In genomic region chr2:161104054-161104553, GRCh38 we compare ENCODE assay signal across 8 cellular contexts. TPM values are rescaled to one million over a fixed set of nuclear protein-coding genes. Genes with fewer than 3 reads are reported as not detected.
DNase-seq lines count a peak whose midpoint lies in the region; ATAC-seq and TF ChIP-seq lines count a peak whose summit lies in the region.

No MANE protein-coding gene starts in this region.

- H3K9me3 Mint-ChIP-seq in activated CD4-positive, alpha-beta T cell treated with anti-CD3 and anti-CD28 coated beads, Interleukin-2, amount 10 ng/mL, durations not matched to agents 24 days and 14 days: no peaks in the 10 kb centered on the region

- DNase-seq in activated CD4-positive, alpha-beta T cell treated with anti-CD3 and anti-CD28 coated beads, Interleukin-2, amount 10 ng/mL, durations not matched to agents 24 days and 14 days: peak; percentile 54
- DNase-seq in activated CD4-positive, alpha-beta T cell treated with anti-CD3 and anti-CD28 coated beads, Interleukin-2, amount 50 U/mL, for 1 hour: no peak
- DNase-seq in germinal center (ENCODE audit: low spot score) (peak; percentile 24), cortex of kidney (lab: John Stamatoyannopoulos, UW) (no peak), 8988T (no peak), right atrium auricular region (ENCODE audit: low spot score) (no peak)

- H3K27ac Mint-ChIP-seq in activated CD4-positive, alpha-beta T cell treated with anti-CD3 and anti-CD28 coated beads, Interleukin-2, amount 10 ng/mL, durations not matched to agents 24 days and 14 days: peak overlapping the region; percentile 38

- TF ChIP-seq CTCF in right atrium auricular region (IDR thresholded peaks at IDR 0.05): no peak

- intact Hi-C loops in activated CD4-positive, alpha-beta T cell treated with anti-CD3 and anti-CD28 coated beads, Interleukin-2, amount 10 ng/mL, durations not matched to agents 24 days and 14 days (cut with micrococcal nuclease): loop anchor here (1.0 to 2.0 kb wide), 4 partner anchors 19 to 63 kb away; no protein-coding TSS in a partner anchor

- no peaks in the 10 kb centered on the region for H3K27me3 Mint-ChIP-seq in activated CD4-positive, alpha-beta T cell treated with anti-CD3 and anti-CD28 coated beads, Interleukin-2, amount 10 ng/mL, durations not matched to agents 24 days and 14 days

- peaks cover 14% of the 10 kb centered on the region for H3K4me1 Mint-ChIP-seq in activated CD4-positive, alpha-beta T cell treated with anti-CD3 and anti-CD28 coated beads, Interleukin-2, amount 10 ng/mL, durations not matched to agents 24 days and 14 days

- H3K4me3 ChIP-seq in right atrium auricular region: no peak overlapping the region

- H3K36me3 Mint-ChIP-seq in activated CD4-positive, alpha-beta T cell treated with anti-CD3 and anti-CD28 coated beads, Interleukin-2, amount 10 ng/mL, durations not matched to agents 24 days and 14 days (ENCODE audit: low read depth): no peaks in the 10 kb centered on the region

- H3K36me3 ChIP-seq in right atrium auricular region: no peaks in the 10 kb centered on the region

- H3K27ac ChIP-seq in right atrium auricular region: no peak overlapping the region

- ATAC-seq in GM21619 (IDR thresholded peaks at IDR 0.05; ENCODE audit: unreplicated experiment): peak; percentile 95
- peak; percentile 96 for ATAC-seq in HG03442 (IDR thresholded peaks at IDR 0.05; ENCODE audit: unreplicated experiment)

- H3K27me3 ChIP-seq in right atrium auricular region: no peaks in the 10 kb centered on the region

- no peaks in the 10 kb centered on the region for H3K4me1 ChIP-seq in right atrium auricular region

- H3K9me3 ChIP-seq in right atrium auricular region: no peaks in the 10 kb centered on the region

- peak overlapping the region; percentile 31 for H3K4me3 Mint-ChIP-seq in activated CD4-positive, alpha-beta T cell treated with anti-CD3 and anti-CD28 coated beads, Interleukin-2, amount 10 ng/mL, durations not matched to agents 24 days and 14 days

RNA-seq across cellular contexts. Expression of gene TANK, which starts 56.1 kb away (rescaled TPM):
- 91.2 and 97.2 TPM in 2 replicates for total RNA-seq in activated CD4-positive, alpha-beta T cell treated with anti-CD3 and anti-CD28 coated beads, Interleukin-2, amount 10 ng/mL, durations not matched to agents 24 days and 14 days
- 10 to 100 TPM; 40.2 to 50.9 TPM for total RNA-seq in right atrium auricular region

Comparison
In these comparisons a context has a peak if more than half of its experiments do, and no peak if none do; other contexts are left out.
1. DNase-seq: peak in activated CD4-positive, alpha-beta T cell treated with anti-CD3 and anti-CD28 coated beads, Interleukin-2, amount 10 ng/mL, durations not matched to agents 24 days and 14 days (single experiment) and germinal center (single experiment); none in activated CD4-positive, alpha-beta T cell treated with anti-CD3 and anti-CD28 coated beads, Interleukin-2, amount 50 U/mL, for 1 hour (single experiment), cortex of kidney (single experiment), 8988T (single experiment) and right atrium auricular region (single experiment).